9 cellular contexts compared by ENCODE assay signal in genomic region chr7:123624527-123625183, GRCh38. TPM values are rescaled to one million over a fixed set of nuclear protein-coding genes. Genes with fewer than 3 reads are reported as not detected.
A peak's percentile ranks its signal among the peaks of the same experiment; 100 is the strongest.
DNase-seq lines count a peak whose midpoint lies in the region; ATAC-seq, FAIRE-seq and TF ChIP-seq lines count a peak whose summit lies in the region.
"Had no signal": no experiment of that assay in that cellular context is flagged by ENCODE, and none has a peak within 500 bp of the region (broad histone marks: within the 10 kb centered on the region; RNA-seq: fewer than 3 reads in every experiment).

No MANE protein-coding gene starts in this region.

- 26% methylated on average over 12 of the region's 12 CpGs for WGBS in GM12878 (ENCODE audit: insufficient coverage, insufficient replicate concordance, low lambda C conversion rate, missing lambda C conversion rate)
- no CpG with 5 or more reads among the region's 12 CpGs for WGBS in mesendoderm (ENCODE audit: extremely low coverage, insufficient coverage, low lambda C conversion rate)
- WGBS in testis, 2 donors, result 54 to 55% methylated on average over 12 of the region's 12 CpGs

- no peak overlapping the region for H4K8ac ChIP-seq in mesendoderm (ENCODE audit: low read depth, low read length)

- no peak overlapping the region for H2BK120ac ChIP-seq in mesendoderm (ENCODE audit: low read depth, low read length)

- no peaks in the 10 kb centered on the region for H4K20me1 ChIP-seq in GM12878 (ENCODE audit: control insufficient read depth, insufficient read depth)

- no peak overlapping the region for H3K18ac ChIP-seq in mesendoderm (ENCODE audit: low read length)

- TF ChIP-seq CTCF in BJ (IDR thresholded peaks at IDR 0.05; ENCODE audit: insufficient read depth, low read depth, low read length) (peak; percentile 52), GM12878 (IDR thresholded peaks at IDR 0.05 in 2 of 3, conservative IDR thresholded peaks at IDR 0.05 in 1 of 3; ENCODE audit: control insufficient read depth in 2 of 3, extremely low read depth in 1 of 3, insufficient read depth in 1 of 3, low read depth in 3 of 3, low read length in 3 of 3) (peak; percentile 68 to 94 (median 91)), testis (IDR thresholded peaks at IDR 0.05) (peak in 2 of 3 experiments; percentile 39 to 47)

- H3K79me2 ChIP-seq in GM12878 (ENCODE audit: control insufficient read depth, insufficient read depth, low read length), result no peaks in the 10 kb centered on the region
- H3K79me2 ChIP-seq in mesendoderm (ENCODE audit: control insufficient read depth, insufficient read depth, low read length), result no peaks in the 10 kb centered on the region

- DNase-seq in BJ (ENCODE audit: low read depth) (no peak), T-cell (peak in 32 of 34 experiments; percentile 3 to 59 (median 37)), GM12878 (ENCODE audit: low read depth, low spot score) (peak; percentile 25), mesendoderm (peak; percentile 85), testis (peak; percentile 75), NCI-H1436 (lab: John Stamatoyannopoulos, UW) (no peak)

- no peak overlapping the region for H3K4me3 Mint-ChIP-seq in T-cell

- no peak for TF ChIP-seq EP300 in GM12878 (IDR thresholded peaks at IDR 0.05; ENCODE audit: borderline replicate concordance in 1 of 2, control insufficient read depth in 1 of 2, low read depth in 2 of 2, low read length in 2 of 2)

- H3K36me3 ChIP-seq in BJ (ENCODE audit: control insufficient read depth, insufficient read depth, low read length) (no peaks in the 10 kb centered on the region), GM12878 (ENCODE audit: control insufficient read depth in 2 of 2, insufficient read depth in 2 of 2, low read length in 1 of 2) (no peaks in the 10 kb centered on the region), mesendoderm (ENCODE audit: control insufficient read depth, insufficient read depth, low read length) (no peaks in the 10 kb centered on the region), testis (ENCODE audit: low read depth, missing control alignments) (no peaks in the 10 kb centered on the region)

- H3K4me3 ChIP-seq in BJ (ENCODE audit: low read depth, low read length) (no peak overlapping the region), GM12878 (no peak overlapping the region), mesendoderm (ENCODE audit: low read length) (no peak overlapping the region), testis (no peak overlapping the region)
- H3K4me3 ChIP-seq: skin epidermis had no signal

- peak; percentile 86 for FAIRE-seq in GM12878 (lab: Jason Lieb, UNC)

- H3K56ac ChIP-seq in mesendoderm (ENCODE audit: low read length), result no peak overlapping the region

- H3K27me3 ChIP-seq in BJ (ENCODE audit: control insufficient read depth, insufficient read depth, low read length) (no peaks in the 10 kb centered on the region), GM12878 (replicated peaks in 1 of 2; ENCODE audit: control insufficient read depth in 2 of 2, insufficient read depth in 2 of 2, low read length in 1 of 2) (no peaks in the 10 kb centered on the region), mesendoderm (ENCODE audit: insufficient read depth, low read length, poor library complexity) (no peaks in the 10 kb centered on the region), testis (no peaks in the 10 kb centered on the region)

- no peaks in the 10 kb centered on the region for H3K36me3 Mint-ChIP-seq in T-cell

- in situ Hi-C loops in GM12878 (cut with MboI), result no loop called here

- RAD21 ChIA-PET in GM12878 (lab: Charles Lee; ENCODE audit: unreplicated experiment), result interaction anchor here (0.6 to 2.1 kb wide), 7 partner anchors 20 to 248 kb away, joined by 3 to 13 read pairs (median 4); no protein-coding TSS in a partner anchor

- H3K4me1 ChIP-seq in GM12878 (ENCODE audit: control insufficient read depth, insufficient read depth, low read length), result no peaks in the 10 kb centered on the region
- H3K4me1 ChIP-seq in mesendoderm (ENCODE audit: control insufficient read depth, low read depth, low read length), result no peaks in the 10 kb centered on the region
- no peaks in the 10 kb centered on the region for H3K4me1 ChIP-seq in testis

- H3K27ac ChIP-seq in GM12878 (ENCODE audit: control insufficient read depth, insufficient read depth) (no peak overlapping the region), mesendoderm (ENCODE audit: low read depth, low read length) (no peak overlapping the region), testis (no peak overlapping the region)
- H3K27ac ChIP-seq: skin epidermis had no signal

- TF ChIP-seq POLR2A in GM12878 (IDR thresholded peaks at IDR 0.05; ENCODE audit: low read depth, low read length) (no peak), testis (IDR thresholded peaks at IDR 0.05) (no peak)

- no peaks in the 10 kb centered on the region for H3K79me1 ChIP-seq in mesendoderm (ENCODE audit: low read length)

- no peaks in the 10 kb centered on the region for H3K9me3 ChIP-seq in GM12878 (replicated peaks; ENCODE audit: control insufficient read depth, insufficient read depth, low read length)
- no peaks in the 10 kb centered on the region for H3K9me3 ChIP-seq in testis

- H4K5ac ChIP-seq in mesendoderm (ENCODE audit: low read length), result no peak overlapping the region

- peak overlapping the region; percentile 73 for H2AFZ ChIP-seq in GM12878 (ENCODE audit: control insufficient read depth, low read depth, low read length)

- CTCF ChIA-PET in BJ (lab: Yijun Ruan, JAX) (interaction anchor here (0.8 to 2.5 kb wide), 6 partner anchors 12 to 67 kb away, joined by 3 to 20 read pairs (median 4); partner anchors contain the start of genes ASB15 and NDUFA5), T-cell (lab: Charles Lee) (interaction anchor here (0.6 to 1.8 kb wide), 10 partner anchors 9 to 248 kb away, joined by 3 to 8 read pairs (median 3); no protein-coding TSS in a partner anchor), GM12878 (lab: Yijun Ruan, JAX) (interaction anchor here (0.6 to 4.3 kb wide), 45 partner anchors 8 to 1243 kb away, joined by 3 to 37 read pairs (median 4); partner anchors contain the start of genes LMOD2 and NDUFA5)

- intact Hi-C loops in GM12878 (cut with micrococcal nuclease; ENCODE audit: unreplicated experiment) (loop anchor here (2.0 to 5.0 kb wide), 2 partner anchors 132 to 248 kb away; no protein-coding TSS in a partner anchor), testis (cut with DNase I; ENCODE audit: low total_unique reads) (no loop called here)

- H3K4me2 ChIP-seq in GM12878 (ENCODE audit: control insufficient read depth, insufficient read depth) (no peak overlapping the region), mesendoderm (ENCODE audit: low read length) (no peak overlapping the region)

- no peak overlapping the region for H3K27ac Mint-ChIP-seq in T-cell

- H3K9ac ChIP-seq in GM12878 (ENCODE audit: control insufficient read depth, insufficient read depth, low read length) (no peak overlapping the region), mesendoderm (ENCODE audit: low read length) (no peak overlapping the region)

- peaks cover 0 to 3% (median 0%) of the 10 kb centered on the region in 3 donors for H3K4me1 Mint-ChIP-seq in T-cell

- no peak overlapping the region for H2BK15ac ChIP-seq in mesendoderm (replicated peaks; ENCODE audit: low read depth)

- peaks cover 3 to 24% of the 10 kb centered on the region in 2 donors for H3K27me3 Mint-ChIP-seq in T-cell

- no peak overlapping the region for H2BK5ac ChIP-seq in mesendoderm (ENCODE audit: low read length)

- no TSS peak for BruUV-seq in GM12878 (replicated peaks; lab: Mats Ljungman, UMichigan)

- peak; percentile 91 for ATAC-seq in GM19328 (IDR thresholded peaks at IDR 0.05; ENCODE audit: unreplicated experiment)
- peak; percentile 96 for ATAC-seq in HG03280 (IDR thresholded peaks at IDR 0.05; ENCODE audit: unreplicated experiment)
- peak in 2 of 4 experiments; percentile 44 to 50 for ATAC-seq in T-cell (replicated peaks in 1 of 4)
- peak; percentile 97 for ATAC-seq in GM12878

- no peak overlapping the region for H3K23ac ChIP-seq in mesendoderm (ENCODE audit: low read length)

- no peaks in the 10 kb centered on the region for H3K9me3 Mint-ChIP-seq in T-cell

- SMC1A ChIA-PET in GM12878 (lab: Charles Lee; ENCODE audit: uncharacterized antibody, unreplicated experiment), result interaction anchor here (0.6 to 1.5 kb wide), 15 partner anchors 12 to 1536 kb away, joined by 3 to 8 read pairs (median 3); no protein-coding TSS in a partner anchor

- POLR2A ChIA-PET in BJ (lab: Charles Lee) (no interaction called here), T-cell (lab: Charles Lee) (no interaction called here), GM12878 (lab: Charles Lee) (no interaction called here)

- no peak overlapping the region for H2AK5ac ChIP-seq in mesendoderm (ENCODE audit: low read length)

- peak; percentile 40 for TF ChIP-seq RAD21 in GM12878 (IDR thresholded peaks at IDR 0.05; ENCODE audit: insufficient read depth, low read depth, low read length)

- H3K4ac ChIP-seq in mesendoderm (ENCODE audit: low read depth, low read length), result no peak overlapping the region

RNA-seq across cellular contexts. Expression of gene ASB15, which starts 23.0 kb away (rescaled TPM):
- polyA plus RNA-seq in BJ (2011; rRNA removed), result not detected in 2 replicates
- not detected in 2 replicates for polyA minus RNA-seq in BJ (2011; rRNA and poly(A)+ RNA removed)
- not detected for total RNA-seq in T-cell
- total RNA-seq in GM12878 (2013; cell fraction: nucleolus; rRNA removed), result not detected in 2 replicates
- not detected in 2 replicates for total RNA-seq in GM12878 (2014; rRNA removed)
- total RNA-seq in GM12878 (2014; rRNA removed; fragmentation: Illumina TruSeq; extraction: Trizol), result not detected in 2 replicates
- not detected in 2 replicates for total RNA-seq in GM12878 (2021)
- polyA plus RNA-seq in GM12878 (2011; ENCODE audit: low read depth), result not detected
- polyA plus RNA-seq in GM12878 (2011; rRNA removed), result not detected in 2 replicates
- polyA plus RNA-seq in GM12878 (2011; cell fraction: cytosol; rRNA removed), result not detected in 2 replicates
- not detected in 2 replicates for polyA plus RNA-seq in GM12878 (2011; cell fraction: nucleus; rRNA removed)
- polyA plus RNA-seq in GM12878 (2012), result not detected in 2 replicates
- not detected in 2 replicates for polyA plus RNA-seq in GM12878 (2014; fragmentation: Illumina TruSeq; extraction: Trizol)
- polyA plus RNA-seq in GM12878 (2014; fragmentation: Nextera tagmentation; extraction: Ambion mirVana), result not detected
- not detected in 2 replicates for polyA plus RNA-seq in GM12878 (2014; rRNA removed)
- polyA plus RNA-seq in GM12878 (2016; fragmentation: Nextera tagmentation; extraction: Ambion mirVana), result not detected
- not detected in 2 replicates for polyA minus RNA-seq in GM12878 (2011; rRNA and poly(A)+ RNA removed)
- polyA minus RNA-seq in GM12878 (2011; cell fraction: cytosol; rRNA and poly(A)+ RNA removed), result not detected in 2 replicates
- not detected in 2 replicates for polyA minus RNA-seq in GM12878 (2011; cell fraction: nucleus; rRNA and poly(A)+ RNA removed)
- not detected for polyA plus RNA-seq in mesendoderm (2013, experiment 1 of 2)
- not detected for polyA plus RNA-seq in mesendoderm (2013, experiment 2 of 2)
- 1 to 10 TPM; 1.1 to 2.4 TPM for total RNA-seq in testis
- polyA plus RNA-seq in testis (ENCODE audit: insufficient read depth, low read depth, low replicate concordance), result 5.7 TPM

RNA-seq across cellular contexts. Expression of gene LMOD2, which starts 31.0 kb away (rescaled TPM):
- polyA plus RNA-seq in BJ (2011; rRNA removed) (not detected in 2 replicates), GM12878 (2011; rRNA removed) (not detected in 2 replicates), GM12878 (2014; fragmentation: Illumina TruSeq; extraction: Trizol) (not detected in 2 replicates), GM12878 (2014; fragmentation: Nextera tagmentation; extraction: Ambion mirVana) (not detected), GM12878 (2014; rRNA removed) (not detected in 2 replicates), GM12878 (2016; fragmentation: Nextera tagmentation; extraction: Ambion mirVana) (not detected), testis (ENCODE audit: insufficient read depth, low read depth, low replicate concordance) (3.6 TPM)
- not detected in 2 replicates for polyA minus RNA-seq in BJ (2011; rRNA and poly(A)+ RNA removed)
- total RNA-seq in T-cell (not detected), GM12878 (2014; rRNA removed) (not detected in 2 replicates), GM12878 (2014; rRNA removed; fragmentation: Illumina TruSeq; extraction: Trizol) (not detected in 2 replicates), GM12878 (2021) (not detected in 2 replicates), testis (under 1 TPM; 0.19 to 0.39 TPM)
- not detected in 2 replicates for total RNA-seq in GM12878 (2013; cell fraction: nucleolus; rRNA removed)
- polyA plus RNA-seq in GM12878 (2011; ENCODE audit: low read depth), result not detected
- polyA plus RNA-seq in GM12878 (2011; cell fraction: cytosol; rRNA removed), result not detected in 2 replicates
- not detected in 2 replicates for polyA plus RNA-seq in GM12878 (2011; cell fraction: nucleus; rRNA removed)
- 0.07 TPM in 1 of 2 replicates, not detected in the other for polyA plus RNA-seq in GM12878 (2012)
- not detected in 2 replicates for polyA minus RNA-seq in GM12878 (2011; rRNA and poly(A)+ RNA removed)
- not detected in 2 replicates for polyA minus RNA-seq in GM12878 (2011; cell fraction: cytosol; rRNA and poly(A)+ RNA removed)
- not detected in 2 replicates for polyA minus RNA-seq in GM12878 (2011; cell fraction: nucleus; rRNA and poly(A)+ RNA removed)
- 0.03 TPM for polyA plus RNA-seq in mesendoderm (2013, experiment 1 of 2)
- polyA plus RNA-seq in mesendoderm (2013, experiment 2 of 2), result 0.06 TPM

Comparison
In these comparisons a context has a peak if more than half of its experiments do, and no peak if none do; other contexts are left out.
1. DNase-seq: peak in T-cell (32 of 34), GM12878 (single experiment), mesendoderm (single experiment) and testis (single experiment); none in BJ (single experiment) and NCI-H1436 (single experiment).
2. Peak in every context shown above with its lines, with median percentiles within 50 percentile points of each other: CTCF ChIP-seq.